Comparison of ENCODE assay signal across 38 cellular contexts in genomic region chr12:117641885-117642284, GRCh38.
"Had no signal": no experiment of that assay in that cellular context is flagged by ENCODE, and none has a peak within 500 bp of the region (broad histone marks: within the 10 kb centered on the region; RNA-seq: fewer than 3 reads in every experiment).

No MANE protein-coding gene starts in this region.

- H3K27ac Mint-ChIP-seq: activated naive CD4-positive, alpha-beta T cell treated with anti-CD3 and anti-CD28 coated beads for 36 hours; activated naive CD4-positive, alpha-beta T cell treated with anti-CD3 and anti-CD28 coated beads, Interleukin-2, amount 10 ng/mL, durations not matched to agents 7 days and 5 days; activated naive CD4-positive, alpha-beta T cell treated with anti-CD3 and anti-CD28 coated beads, Interleukin-2, amount 50 U/mL, for 24 hours; activated naive CD4-positive, alpha-beta T cell treated with anti-CD3 and anti-CD28 coated beads, Interleukin-2, amount 50 U/mL, for 72 hours; activated naive CD8-positive, alpha-beta T cell; activated naive CD8-positive, alpha-beta T cell treated with anti-CD3 and anti-CD28 coated beads for 36 hours; activated naive CD8-positive, alpha-beta T cell treated with anti-CD3 and anti-CD28 coated beads, Interleukin-2, amount 10 ng/mL, durations not matched to agents 7 days and 5 days; activated naive CD8-positive, alpha-beta T cell treated with anti-CD3 and anti-CD28 coated beads, Interleukin-2, amount 50 U/mL, for 24 hours; activated T-cell treated with anti-CD3 and anti-CD28 coated beads, Interleukin-2, amount 50 U/mL, for 24 hours; activated T-cell treated with anti-CD3 and anti-CD28 coated beads, Interleukin-2, amount 50 U/mL, for 72 hours; activated T-helper 1 cell treated with anti-CD3 and anti-CD28 coated beads, Interleukin-12 subunit alpha, Interleukin-12 subunit beta, Interleukin-2, Interleukin-4 antibody, amounts not matched to agents 30 ng/mL and 10 ng/mL and 1 ng/mL, durations not matched to agents 14 hours and 24 hours and 36 hours; activated T-helper 17 cell treated with anti-CD3 and anti-CD28 coated beads, Interleukin-2, amount 50 U/mL, for 72 hours; activated T-helper 2 cell treated with anti-CD3 and anti-CD28 coated beads, Interferon-gamma antibody, Interleukin-2, Interleukin-4, amounts not matched to agents 10 μg/mL and 5 μg/mL and 100 μg/mL, durations not matched to agents 14 hours and 24 hours and 36 hours; brain had no signal

- H3K9me3 Mint-ChIP-seq: activated naive CD4-positive, alpha-beta T cell treated with anti-CD3 and anti-CD28 coated beads, Interleukin-2, amount 50 U/mL, for 24 hours had no signal

- H3K27ac ChIP-seq: adrenal gland, ascending aorta, body of pancreas, brain microvascular endothelial cell, breast epithelium, cardiac muscle cell had no signal

- H3K4me1 Mint-ChIP-seq: activated naive CD4-positive, alpha-beta T cell treated with anti-CD3 and anti-CD28 coated beads, Interleukin-2, amount 10 ng/mL, durations not matched to agents 7 days and 5 days; activated naive CD4-positive, alpha-beta T cell treated with anti-CD3 and anti-CD28 coated beads, Interleukin-2, amount 50 U/mL, for 24 hours; activated naive CD8-positive, alpha-beta T cell treated with anti-CD3 and anti-CD28 coated beads for 36 hours; activated naive CD8-positive, alpha-beta T cell treated with anti-CD3 and anti-CD28 coated beads, Interleukin-2, amount 10 ng/mL, durations not matched to agents 7 days and 5 days; activated naive CD8-positive, alpha-beta T cell treated with anti-CD3 and anti-CD28 coated beads, Interleukin-2, amount 50 U/mL, for 24 hours; activated T-helper 17 cell treated with anti-CD3 and anti-CD28 coated beads, Interleukin-2, amount 50 U/mL, for 72 hours; central memory CD8-positive, alpha-beta T cell had no signal

- H3K4me1 ChIP-seq: adrenal gland, ascending aorta, body of pancreas, breast epithelium had no signal

- H3K4me3 Mint-ChIP-seq: activated naive CD4-positive, alpha-beta T cell treated with anti-CD3 and anti-CD28 coated beads for 36 hours; activated naive CD4-positive, alpha-beta T cell treated with anti-CD3 and anti-CD28 coated beads, Interleukin-2, amount 10 ng/mL, durations not matched to agents 7 days and 5 days; activated naive CD4-positive, alpha-beta T cell treated with anti-CD3 and anti-CD28 coated beads, Interleukin-2, amount 50 U/mL, for 24 hours; activated naive CD8-positive, alpha-beta T cell; activated naive CD8-positive, alpha-beta T cell treated with anti-CD3 and anti-CD28 coated beads for 36 hours; activated naive CD8-positive, alpha-beta T cell treated with anti-CD3 and anti-CD28 coated beads, Interleukin-2, amount 10 ng/mL, durations not matched to agents 7 days and 5 days; activated naive CD8-positive, alpha-beta T cell treated with anti-CD3 and anti-CD28 coated beads, Interleukin-2, amount 50 U/mL, for 24 hours; activated T-cell treated with anti-CD3 and anti-CD28 coated beads, Interleukin-2, amount 50 U/mL, for 24 hours; activated T-cell treated with anti-CD3 and anti-CD28 coated beads, Interleukin-2, amount 50 U/mL, for 4 hours; activated T-cell treated with anti-CD3 and anti-CD28 coated beads, Interleukin-2, amount 50 U/mL, for 72 hours; activated T-helper 1 cell treated with anti-CD3 and anti-CD28 coated beads, Interleukin-12 subunit alpha, Interleukin-12 subunit beta, Interleukin-2, Interleukin-4 antibody, amounts not matched to agents 30 ng/mL and 10 ng/mL and 1 ng/mL, durations not matched to agents 14 hours and 24 hours and 36 hours; activated T-helper 17 cell treated with anti-CD3 and anti-CD28 coated beads, Interleukin-2, amount 50 U/mL, for 72 hours; brain; central memory CD8-positive, alpha-beta T cell had no signal

- H3K27me3 ChIP-seq: ascending aorta, body of pancreas, brain microvascular endothelial cell, cardiac muscle cell had no signal

- ATAC-seq: activated naive CD4-positive, alpha-beta T cell treated with anti-CD3 and anti-CD28 coated beads, Interleukin-2, amount 50 U/mL, for 72 hours; activated naive CD8-positive, alpha-beta T cell treated with anti-CD3 and anti-CD28 coated beads, Interleukin-2, amount 50 U/mL, for 24 hours; activated T-cell treated with anti-CD3 and anti-CD28 coated beads, Interleukin-2, amount 50 U/mL, for 4 hours; activated T-cell treated with anti-CD3 and anti-CD28 coated beads, Interleukin-2, amount 50 U/mL, for 72 hours; activated T-helper 17 cell treated with anti-CD3 and anti-CD28 coated beads, Interleukin-2, amount 50 U/mL, for 72 hours; body of pancreas had no signal

- H3K27me3 Mint-ChIP-seq: activated naive CD4-positive, alpha-beta T cell treated with anti-CD3 and anti-CD28 coated beads, Interleukin-2, amount 10 ng/mL, durations not matched to agents 7 days and 5 days; activated naive CD8-positive, alpha-beta T cell treated with anti-CD3 and anti-CD28 coated beads, Interleukin-2, amount 10 ng/mL, durations not matched to agents 7 days and 5 days; activated naive CD8-positive, alpha-beta T cell treated with anti-CD3 and anti-CD28 coated beads, Interleukin-2, amount 50 U/mL, for 24 hours; brain had no signal

- H3K36me3 ChIP-seq: adrenal gland, ascending aorta, brain microvascular endothelial cell, breast epithelium, cardiac muscle cell had no signal

- H3K36me3 Mint-ChIP-seq: activated naive CD4-positive, alpha-beta T cell treated with anti-CD3 and anti-CD28 coated beads, Interleukin-2, amount 10 ng/mL, durations not matched to agents 7 days and 5 days; activated naive CD4-positive, alpha-beta T cell treated with anti-CD3 and anti-CD28 coated beads, Interleukin-2, amount 50 U/mL, for 24 hours; activated naive CD8-positive, alpha-beta T cell treated with anti-CD3 and anti-CD28 coated beads for 36 hours; activated naive CD8-positive, alpha-beta T cell treated with anti-CD3 and anti-CD28 coated beads, Interleukin-2, amount 10 ng/mL, durations not matched to agents 7 days and 5 days; brain had no signal

- H3K4me3 ChIP-seq: adrenal gland, ascending aorta, body of pancreas, breast epithelium, cardiac muscle cell had no signal

- DNase-seq: activated effector memory CD4-positive, alpha-beta T cell treated with anti-CD3 and anti-CD28 coated beads, Interleukin-2, amount 50 U/mL, for 16 hours; activated effector memory CD4-positive, alpha-beta T cell treated with Interleukin-2 at 50 U/mL for 16 hours; activated gamma-delta T cell; activated gamma-delta T cell treated with Interleukin-2 at 50 U/mL for 16 hours; activated naive CD4-positive, alpha-beta T cell; activated naive CD4-positive, alpha-beta T cell treated with anti-CD3 and anti-CD28 coated beads for 36 hours; activated naive CD4-positive, alpha-beta T cell treated with anti-CD3 and anti-CD28 coated beads, Interleukin-2, amount 10 ng/mL, durations not matched to agents 7 days and 5 days; activated naive CD4-positive, alpha-beta T cell treated with anti-CD3 and anti-CD28 coated beads, Interleukin-2, amount 50 U/mL, for 16 hours; activated naive CD4-positive, alpha-beta T cell treated with Interleukin-2 at 50 U/mL for 16 hours; activated naive CD8-positive, alpha-beta T cell treated with anti-CD3 and anti-CD28 coated beads for 36 hours; activated naive CD8-positive, alpha-beta T cell treated with anti-CD3 and anti-CD28 coated beads, Interleukin-2, amount 10 ng/mL, durations not matched to agents 7 days and 5 days; activated naive CD8-positive, alpha-beta T cell treated with anti-CD3 and anti-CD28 coated beads, Interleukin-2, amount 50 U/mL, for 24 hours; activated T-cell treated with anti-CD3 and anti-CD28 coated beads, Interleukin-2, amount 50 U/mL, for 1 hour; activated T-cell treated with anti-CD3 and anti-CD28 coated beads, Interleukin-2, amount 50 U/mL, for 24 hours; activated T-cell treated with anti-CD3 and anti-CD28 coated beads, Interleukin-2, amount 50 U/mL, for 4 hours; activated T-cell treated with anti-CD3 and anti-CD28 coated beads, Interleukin-2, amount 50 U/mL, for 48 hours; activated T-cell treated with anti-CD3 and anti-CD28 coated beads, Interleukin-2, amount 50 U/mL, for 72 hours; adrenal gland; amniotic stem cell; amygdala; anterior cingulate cortex; aorta; body of pancreas; brain microvascular endothelial cell; caudate nucleus; central memory CD4-positive, alpha-beta T cell; cerebellar nuclear complex had no signal

- H3K9me3 ChIP-seq: adrenal gland had no signal
